1 cellular context compared by ENCODE assay signal in the genomic region with DNA sequence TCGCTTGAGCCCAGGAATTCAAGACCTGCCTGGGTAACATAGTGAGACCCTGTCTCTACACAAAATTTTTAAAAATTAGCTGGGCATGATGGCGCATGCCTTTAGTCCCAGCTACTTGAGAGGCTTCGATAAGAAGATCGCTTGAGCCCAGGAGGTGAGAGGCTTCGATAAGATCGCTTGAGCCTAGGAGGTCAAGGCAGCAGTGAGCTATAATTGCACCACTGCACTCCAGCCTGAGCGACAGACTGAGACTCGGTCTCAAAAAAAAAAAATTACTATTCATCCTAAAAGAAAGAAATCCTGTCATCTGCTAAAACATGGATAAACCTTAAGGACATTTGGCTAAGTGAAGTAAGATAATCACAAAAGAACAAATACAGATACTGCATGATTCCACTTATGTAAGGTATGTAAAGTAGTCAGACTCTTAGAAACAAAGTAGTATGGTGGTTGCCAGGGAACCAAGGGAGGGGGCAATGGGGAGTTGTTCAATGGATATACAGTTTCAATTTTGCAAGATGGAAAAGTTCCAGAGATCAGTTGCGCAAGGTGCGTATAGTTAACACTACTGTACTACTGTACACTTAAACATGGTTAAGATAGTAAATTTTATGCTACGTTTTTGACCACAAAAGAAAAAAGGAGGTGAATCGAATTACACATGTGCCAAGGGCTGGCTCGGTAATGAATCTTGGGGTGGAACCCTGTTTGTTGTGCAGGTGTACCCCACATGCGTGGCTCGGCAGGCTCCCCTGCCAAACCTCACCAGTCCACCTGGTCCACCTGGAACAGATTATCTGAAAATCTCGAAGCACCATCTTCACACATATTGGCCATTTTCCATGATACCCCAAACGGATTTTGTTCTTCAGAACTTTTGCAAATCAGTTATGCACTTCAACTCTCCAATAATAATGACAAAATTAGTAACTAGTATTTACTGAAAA.
TF ChIP-seq lines count a peak whose summit lies in the region.

No MANE protein-coding gene starts in this region.

TF ChIP-seq in HepG2, 621 proteins besides CTCF, POLR2A, EP300 and RAD21 (continued from another document):
- TF ChIP-seq, protein P1, sequence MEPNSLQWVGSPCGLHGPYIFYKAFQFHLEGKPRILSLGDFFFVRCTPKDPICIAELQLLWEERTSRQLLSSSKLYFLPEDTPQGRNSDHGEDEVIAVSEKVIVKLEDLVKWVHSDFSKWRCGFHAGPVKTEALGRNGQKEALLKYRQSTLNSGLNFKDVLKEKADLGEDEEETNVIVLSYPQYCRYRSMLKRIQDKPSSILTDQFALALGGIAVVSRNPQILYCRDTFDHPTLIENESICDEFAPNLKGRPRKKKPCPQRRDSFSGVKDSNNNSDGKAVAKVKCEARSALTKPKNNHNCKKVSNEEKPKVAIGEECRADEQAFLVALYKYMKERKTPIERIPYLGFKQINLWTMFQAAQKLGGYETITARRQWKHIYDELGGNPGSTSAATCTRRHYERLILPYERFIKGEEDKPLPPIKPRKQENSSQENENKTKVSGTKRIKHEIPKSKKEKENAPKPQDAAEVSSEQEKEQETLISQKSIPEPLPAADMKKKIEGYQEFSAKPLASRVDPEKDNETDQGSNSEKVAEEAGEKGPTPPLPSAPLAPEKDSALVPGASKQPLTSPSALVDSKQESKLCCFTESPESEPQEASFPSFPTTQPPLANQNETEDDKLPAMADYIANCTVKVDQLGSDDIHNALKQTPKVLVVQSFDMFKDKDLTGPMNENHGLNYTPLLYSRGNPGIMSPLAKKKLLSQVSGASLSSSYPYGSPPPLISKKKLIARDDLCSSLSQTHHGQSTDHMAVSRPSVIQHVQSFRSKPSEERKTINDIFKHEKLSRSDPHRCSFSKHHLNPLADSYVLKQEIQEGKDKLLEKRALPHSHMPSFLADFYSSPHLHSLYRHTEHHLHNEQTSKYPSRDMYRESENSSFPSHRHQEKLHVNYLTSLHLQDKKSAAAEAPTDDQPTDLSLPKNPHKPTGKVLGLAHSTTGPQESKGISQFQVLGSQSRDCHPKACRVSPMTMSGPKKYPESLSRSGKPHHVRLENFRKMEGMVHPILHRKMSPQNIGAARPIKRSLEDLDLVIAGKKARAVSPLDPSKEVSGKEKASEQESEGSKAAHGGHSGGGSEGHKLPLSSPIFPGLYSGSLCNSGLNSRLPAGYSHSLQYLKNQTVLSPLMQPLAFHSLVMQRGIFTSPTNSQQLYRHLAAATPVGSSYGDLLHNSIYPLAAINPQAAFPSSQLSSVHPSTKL (CRISPR knock-in tag; IDR thresholded peaks at IDR 0.05), result 0 out of 2 replicates have a peak, but pooled peaks have one; percentile 7
- TF ChIP-seq, protein P2, sequence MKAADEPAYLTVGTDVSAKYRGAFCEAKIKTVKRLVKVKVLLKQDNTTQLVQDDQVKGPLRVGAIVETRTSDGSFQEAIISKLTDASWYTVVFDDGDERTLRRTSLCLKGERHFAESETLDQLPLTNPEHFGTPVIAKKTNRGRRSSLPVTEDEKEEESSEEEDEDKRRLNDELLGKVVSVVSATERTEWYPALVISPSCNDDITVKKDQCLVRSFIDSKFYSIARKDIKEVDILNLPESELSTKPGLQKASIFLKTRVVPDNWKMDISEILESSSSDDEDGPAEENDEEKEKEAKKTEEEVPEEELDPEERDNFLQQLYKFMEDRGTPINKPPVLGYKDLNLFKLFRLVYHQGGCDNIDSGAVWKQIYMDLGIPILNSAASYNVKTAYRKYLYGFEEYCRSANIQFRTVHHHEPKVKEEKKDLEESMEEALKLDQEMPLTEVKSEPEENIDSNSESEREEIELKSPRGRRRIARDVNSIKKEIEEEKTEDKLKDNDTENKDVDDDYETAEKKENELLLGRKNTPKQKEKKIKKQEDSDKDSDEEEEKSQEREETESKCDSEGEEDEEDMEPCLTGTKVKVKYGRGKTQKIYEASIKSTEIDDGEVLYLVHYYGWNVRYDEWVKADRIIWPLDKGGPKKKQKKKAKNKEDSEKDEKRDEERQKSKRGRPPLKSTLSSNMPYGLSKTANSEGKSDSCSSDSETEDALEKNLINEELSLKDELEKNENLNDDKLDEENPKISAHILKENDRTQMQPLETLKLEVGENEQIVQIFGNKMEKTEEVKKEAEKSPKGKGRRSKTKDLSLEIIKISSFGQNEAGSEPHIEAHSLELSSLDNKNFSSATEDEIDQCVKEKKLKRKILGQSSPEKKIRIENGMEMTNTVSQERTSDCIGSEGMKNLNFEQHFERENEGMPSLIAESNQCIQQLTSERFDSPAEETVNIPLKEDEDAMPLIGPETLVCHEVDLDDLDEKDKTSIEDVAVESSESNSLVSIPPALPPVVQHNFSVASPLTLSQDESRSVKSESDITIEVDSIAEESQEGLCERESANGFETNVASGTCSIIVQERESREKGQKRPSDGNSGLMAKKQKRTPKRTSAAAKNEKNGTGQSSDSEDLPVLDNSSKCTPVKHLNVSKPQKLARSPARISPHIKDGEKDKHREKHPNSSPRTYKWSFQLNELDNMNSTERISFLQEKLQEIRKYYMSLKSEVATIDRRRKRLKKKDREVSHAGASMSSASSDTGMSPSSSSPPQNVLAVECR (CRISPR knock-in tag; IDR thresholded peaks at IDR 0.05; ENCODE audit: borderline replicate concordance), result peak; percentile 37; the same call in 1 of the 2 replicates
- TF ChIP-seq SIX1 (CRISPR knock-in tag; IDR thresholded peaks at IDR 0.05; ENCODE audit: borderline replicate concordance) (peak; percentile 85), DPF2 (CRISPR knock-in tag; IDR thresholded peaks at IDR 0.05; ENCODE audit: borderline replicate concordance, low read depth) (0 out of 2 replicates have a peak, but pooled peaks have one; percentile 22), ARNTL (CRISPR knock-in tag; IDR thresholded peaks at IDR 0.05) (no peak), ZNF12 (CRISPR knock-in tag; IDR thresholded peaks at IDR 0.05) (0 out of 2 replicates have a peak, but pooled peaks have one; percentile 15), THAP11 (CRISPR knock-in tag; IDR thresholded peaks at IDR 0.05) (0 out of 2 replicates have a peak, but pooled peaks have one; percentile 22), GATAD2A (CRISPR knock-in tag; IDR thresholded peaks at IDR 0.05) (peak; percentile 43), MBD4 (IDR thresholded peaks at IDR 0.05; ENCODE audit: borderline replicate concordance, low read length) (no peak), CREB1 (IDR thresholded peaks at IDR 0.05) (no peak), CREB1 (CRISPR knock-in tag; IDR thresholded peaks at IDR 0.05) (0 out of 2 replicates have a peak, but pooled peaks have one; percentile 27), RFX3 (CRISPR knock-in tag; IDR thresholded peaks at IDR 0.05) (peak; percentile 64), SAFB2 (CRISPR knock-in tag; IDR thresholded peaks at IDR 0.05; ENCODE audit: borderline replicate concordance, low read depth) (no peak), ZBTB7A (CRISPR knock-in tag; IDR thresholded peaks at IDR 0.05) (no peak), MIXL1 (CRISPR knock-in tag; IDR thresholded peaks at IDR 0.05) (peak; percentile 52; the same call in 1 of the 2 replicates), TEAD3 (CRISPR knock-in tag; optimal IDR thresholded peaks at IDR 0.05; ENCODE audit: borderline replicate concordance) (peak; percentile 19), ZBTB3 (CRISPR knock-in tag; IDR thresholded peaks at IDR 0.05; ENCODE audit: borderline replicate concordance, low read depth) (0 out of 2 replicates have a peak, but pooled peaks have one; percentile 38), SOX13 (IDR thresholded peaks at IDR 0.05) (no peak), SOX13 (CRISPR knock-in tag; conservative IDR thresholded peaks at IDR 0.05 in 1 of 2, IDR thresholded peaks at IDR 0.05 in 1 of 2) (peak in 1 of 2 experiments; percentile 32; a peak in 1 of 4 replicates), HNF4A (CRISPR knock-in tag; IDR thresholded peaks at IDR 0.05) (peak; percentile 46; the same call in 1 of the 2 replicates), CHD4 (IDR thresholded peaks at IDR 0.05; ENCODE audit: borderline replicate concordance, low read length) (peak; percentile 11; the same call in 1 of the 2 replicates), NR2F1 (CRISPR knock-in tag; IDR thresholded peaks at IDR 0.05) (0 out of 4 replicates have a peak, but pooled peaks of 1 of the 2 experiments have one; percentile 13), RFX1 (IDR thresholded peaks at IDR 0.05) (peak; percentile 62; the same call in 1 of the 2 replicates), MAFG (CRISPR knock-in tag; IDR thresholded peaks at IDR 0.05) (no peak), SOX5 (CRISPR knock-in tag; IDR thresholded peaks at IDR 0.05; ENCODE audit: borderline replicate concordance) (peak; percentile 21; the same call in 1 of the 2 replicates), MED1 (CRISPR knock-in tag; IDR thresholded peaks at IDR 0.05) (0 out of 2 replicates have a peak, but pooled peaks have one; percentile 13), ZFP41 (CRISPR knock-in tag; IDR thresholded peaks at IDR 0.05; ENCODE audit: borderline replicate concordance) (no peak), NAIF1 (CRISPR knock-in tag; IDR thresholded peaks at IDR 0.05; ENCODE audit: borderline replicate concordance) (peak; percentile 99)
- TF ChIP-seq, protein P3, sequence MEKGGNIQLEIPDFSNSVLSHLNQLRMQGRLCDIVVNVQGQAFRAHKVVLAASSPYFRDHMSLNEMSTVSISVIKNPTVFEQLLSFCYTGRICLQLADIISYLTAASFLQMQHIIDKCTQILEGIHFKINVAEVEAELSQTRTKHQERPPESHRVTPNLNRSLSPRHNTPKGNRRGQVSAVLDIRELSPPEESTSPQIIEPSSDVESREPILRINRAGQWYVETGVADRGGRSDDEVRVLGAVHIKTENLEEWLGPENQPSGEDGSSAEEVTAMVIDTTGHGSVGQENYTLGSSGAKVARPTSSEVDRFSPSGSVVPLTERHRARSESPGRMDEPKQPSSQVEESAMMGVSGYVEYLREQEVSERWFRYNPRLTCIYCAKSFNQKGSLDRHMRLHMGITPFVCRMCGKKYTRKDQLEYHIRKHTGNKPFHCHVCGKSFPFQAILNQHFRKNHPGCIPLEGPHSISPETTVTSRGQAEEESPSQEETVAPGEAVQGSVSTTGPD (CRISPR knock-in tag; IDR thresholded peaks at IDR 0.05), result no peak
- TF ChIP-seq, protein P4, sequence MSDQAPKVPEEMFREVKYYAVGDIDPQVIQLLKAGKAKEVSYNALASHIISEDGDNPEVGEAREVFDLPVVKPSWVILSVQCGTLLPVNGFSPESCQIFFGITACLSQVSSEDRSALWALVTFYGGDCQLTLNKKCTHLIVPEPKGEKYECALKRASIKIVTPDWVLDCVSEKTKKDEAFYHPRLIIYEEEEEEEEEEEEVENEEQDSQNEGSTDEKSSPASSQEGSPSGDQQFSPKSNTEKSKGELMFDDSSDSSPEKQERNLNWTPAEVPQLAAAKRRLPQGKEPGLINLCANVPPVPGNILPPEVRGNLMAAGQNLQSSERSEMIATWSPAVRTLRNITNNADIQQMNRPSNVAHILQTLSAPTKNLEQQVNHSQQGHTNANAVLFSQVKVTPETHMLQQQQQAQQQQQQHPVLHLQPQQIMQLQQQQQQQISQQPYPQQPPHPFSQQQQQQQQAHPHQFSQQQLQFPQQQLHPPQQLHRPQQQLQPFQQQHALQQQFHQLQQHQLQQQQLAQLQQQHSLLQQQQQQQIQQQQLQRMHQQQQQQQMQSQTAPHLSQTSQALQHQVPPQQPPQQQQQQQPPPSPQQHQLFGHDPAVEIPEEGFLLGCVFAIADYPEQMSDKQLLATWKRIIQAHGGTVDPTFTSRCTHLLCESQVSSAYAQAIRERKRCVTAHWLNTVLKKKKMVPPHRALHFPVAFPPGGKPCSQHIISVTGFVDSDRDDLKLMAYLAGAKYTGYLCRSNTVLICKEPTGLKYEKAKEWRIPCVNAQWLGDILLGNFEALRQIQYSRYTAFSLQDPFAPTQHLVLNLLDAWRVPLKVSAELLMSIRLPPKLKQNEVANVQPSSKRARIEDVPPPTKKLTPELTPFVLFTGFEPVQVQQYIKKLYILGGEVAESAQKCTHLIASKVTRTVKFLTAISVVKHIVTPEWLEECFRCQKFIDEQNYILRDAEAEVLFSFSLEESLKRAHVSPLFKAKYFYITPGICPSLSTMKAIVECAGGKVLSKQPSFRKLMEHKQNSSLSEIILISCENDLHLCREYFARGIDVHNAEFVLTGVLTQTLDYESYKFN (CRISPR knock-in tag; conservative IDR thresholded peaks at IDR 0.05), result peak; percentile 46; the same call in 1 of the 2 replicates
- TF ChIP-seq, protein P5, sequence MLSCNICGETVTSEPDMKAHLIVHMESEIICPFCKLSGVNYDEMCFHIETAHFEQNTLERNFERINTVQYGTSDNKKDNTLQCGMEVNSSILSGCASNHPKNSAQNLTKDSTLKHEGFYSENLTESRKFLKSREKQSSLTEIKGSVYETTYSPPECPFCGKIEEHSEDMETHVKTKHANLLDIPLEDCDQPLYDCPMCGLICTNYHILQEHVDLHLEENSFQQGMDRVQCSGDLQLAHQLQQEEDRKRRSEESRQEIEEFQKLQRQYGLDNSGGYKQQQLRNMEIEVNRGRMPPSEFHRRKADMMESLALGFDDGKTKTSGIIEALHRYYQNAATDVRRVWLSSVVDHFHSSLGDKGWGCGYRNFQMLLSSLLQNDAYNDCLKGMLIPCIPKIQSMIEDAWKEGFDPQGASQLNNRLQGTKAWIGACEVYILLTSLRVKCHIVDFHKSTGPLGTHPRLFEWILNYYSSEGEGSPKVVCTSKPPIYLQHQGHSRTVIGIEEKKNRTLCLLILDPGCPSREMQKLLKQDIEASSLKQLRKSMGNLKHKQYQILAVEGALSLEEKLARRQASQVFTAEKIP (CRISPR knock-in tag; IDR thresholded peaks at IDR 0.05; ENCODE audit: borderline replicate concordance), result no peak
- TF ChIP-seq, protein P6, sequence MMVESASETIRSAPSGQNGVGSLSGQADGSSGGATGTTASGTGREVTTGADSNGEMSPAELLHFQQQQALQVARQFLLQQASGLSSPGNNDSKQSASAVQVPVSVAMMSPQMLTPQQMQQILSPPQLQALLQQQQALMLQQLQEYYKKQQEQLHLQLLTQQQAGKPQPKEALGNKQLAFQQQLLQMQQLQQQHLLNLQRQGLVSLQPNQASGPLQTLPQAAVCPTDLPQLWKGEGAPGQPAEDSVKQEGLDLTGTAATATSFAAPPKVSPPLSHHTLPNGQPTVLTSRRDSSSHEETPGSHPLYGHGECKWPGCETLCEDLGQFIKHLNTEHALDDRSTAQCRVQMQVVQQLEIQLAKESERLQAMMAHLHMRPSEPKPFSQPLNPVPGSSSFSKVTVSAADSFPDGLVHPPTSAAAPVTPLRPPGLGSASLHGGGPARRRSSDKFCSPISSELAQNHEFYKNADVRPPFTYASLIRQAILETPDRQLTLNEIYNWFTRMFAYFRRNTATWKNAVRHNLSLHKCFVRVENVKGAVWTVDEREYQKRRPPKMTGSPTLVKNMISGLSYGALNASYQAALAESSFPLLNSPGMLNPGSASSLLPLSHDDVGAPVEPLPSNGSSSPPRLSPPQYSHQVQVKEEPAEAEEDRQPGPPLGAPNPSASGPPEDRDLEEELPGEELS (CRISPR knock-in tag; IDR thresholded peaks at IDR 0.05), result 0 out of 2 replicates have a peak, but pooled peaks have one; percentile 18
- TF ChIP-seq, protein P7, sequence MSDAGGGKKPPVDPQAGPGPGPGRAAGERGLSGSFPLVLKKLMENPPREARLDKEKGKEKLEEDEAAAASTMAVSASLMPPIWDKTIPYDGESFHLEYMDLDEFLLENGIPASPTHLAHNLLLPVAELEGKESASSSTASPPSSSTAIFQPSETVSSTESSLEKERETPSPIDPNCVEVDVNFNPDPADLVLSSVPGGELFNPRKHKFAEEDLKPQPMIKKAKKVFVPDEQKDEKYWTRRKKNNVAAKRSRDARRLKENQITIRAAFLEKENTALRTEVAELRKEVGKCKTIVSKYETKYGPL (CRISPR knock-in tag; IDR thresholded peaks at IDR 0.05), result 0 out of 2 replicates have a peak, but pooled peaks have one; percentile 27
